1 cellular context compared by ENCODE assay signal in genomic region chr2:30225131-30225762, GRCh38.
TF ChIP-seq lines count a peak whose summit lies in the region.

No MANE protein-coding gene starts in this region.

TF ChIP-seq in HEK293, 187 proteins besides CTCF, POLR2A, EP300 and RAD21 (continued from another document):
- no peak for TF ChIP-seq SP7 (tag by site-specific recombination; IDR thresholded peaks at IDR 0.05)
- no peak for TF ChIP-seq ZNF623 (tag by site-specific recombination; IDR thresholded peaks at IDR 0.05)
- no peak for TF ChIP-seq REST (tag by site-specific recombination; IDR thresholded peaks at IDR 0.05)
- no peak for TF ChIP-seq ZNF791 (tag by site-specific recombination; IDR thresholded peaks at IDR 0.05)
- peak; percentile 98 for TF ChIP-seq ZNF600 (tag by site-specific recombination; IDR thresholded peaks at IDR 0.05)
- TF ChIP-seq ZBTB26 (tag by site-specific recombination; optimal IDR thresholded peaks at IDR 0.05), result no peak
- no peak for TF ChIP-seq ZNF23 (tag by site-specific recombination; IDR thresholded peaks at IDR 0.05; ENCODE audit: borderline replicate concordance)
- no peak for TF ChIP-seq ZNF239 (tag by site-specific recombination; IDR thresholded peaks at IDR 0.05)
- no peak for TF ChIP-seq GLIS1 (tag by site-specific recombination; IDR thresholded peaks at IDR 0.05)
- no peak for TF ChIP-seq ZNF416 (tag by site-specific recombination; IDR thresholded peaks at IDR 0.05)
- no peak for TF ChIP-seq ZFP37 (tag by site-specific recombination; IDR thresholded peaks at IDR 0.05)
- TF ChIP-seq ZNF302 (tag by site-specific recombination; IDR thresholded peaks at IDR 0.05; ENCODE audit: low read depth), result no peak
- TF ChIP-seq SP3 (tag by site-specific recombination; IDR thresholded peaks at IDR 0.05), result no peak
- TF ChIP-seq ZNF132 (tag by site-specific recombination; IDR thresholded peaks at IDR 0.05; ENCODE audit: borderline replicate concordance), result no peak
